Comparison of ENCODE assay signal across 13 cellular contexts in the genomic region with DNA sequence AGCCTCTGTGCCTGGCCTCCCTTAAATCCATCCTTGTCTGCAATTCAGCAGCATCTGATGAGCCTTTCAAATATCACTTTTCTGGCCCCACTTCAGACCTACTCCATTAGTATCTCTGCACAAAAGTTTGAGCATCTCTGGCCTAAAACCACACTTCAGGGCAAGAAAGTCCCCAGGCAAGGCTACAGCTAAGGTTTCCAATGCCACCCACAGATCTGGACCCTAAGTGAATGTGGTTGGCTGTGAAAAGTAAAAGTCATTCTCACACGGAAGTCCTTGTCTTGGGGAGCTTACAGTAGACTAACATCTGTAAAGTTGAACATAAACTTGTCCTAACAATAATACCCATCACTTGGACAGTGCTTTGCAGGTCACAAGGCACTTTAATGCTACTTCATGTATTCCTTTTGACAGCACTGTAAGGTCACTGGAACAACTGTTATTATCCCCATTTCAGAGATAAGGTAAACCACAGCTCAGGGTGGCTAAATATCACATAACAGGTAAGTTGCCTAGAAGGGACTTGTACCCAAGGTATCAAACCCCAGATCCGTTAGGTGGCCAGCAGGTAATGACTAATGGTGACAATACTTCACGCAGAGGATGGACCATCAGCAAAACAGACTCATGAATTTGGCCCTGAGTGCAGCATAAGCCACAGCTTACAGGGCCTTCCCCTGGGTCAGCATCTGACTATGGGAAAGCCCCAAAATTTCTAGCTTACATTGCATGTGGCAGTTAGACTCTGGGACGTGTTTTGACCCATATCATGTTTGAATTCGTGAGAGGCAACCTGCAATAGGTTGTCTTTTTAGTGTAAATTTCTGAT.
A peak's percentile ranks its signal among the peaks of the same experiment; 100 is the strongest.
DNase-seq lines count a peak whose midpoint lies in the region; ATAC-seq, FAIRE-seq and TF ChIP-seq lines count a peak whose summit lies in the region.
"Had no signal": no experiment of that assay in that cellular context is flagged by ENCODE, and none has a peak within 500 bp of the region (broad histone marks: within the 10 kb centered on the region; RNA-seq: fewer than 3 reads in every experiment).

No MANE protein-coding gene starts in this region.

- H3K9me3 Mint-ChIP-seq in activated naive CD4-positive, alpha-beta T cell treated with anti-CD3 and anti-CD28 coated beads, Interleukin-2, amount 50 U/mL, for 24 hours, result no peaks in the 10 kb centered on the region
- H3K9me3 Mint-ChIP-seq in activated naive CD4-positive, alpha-beta T cell treated with anti-CD3 and anti-CD28 coated beads, Interleukin-2, amount 10 ng/mL, durations not matched to agents 7 days and 5 days, result no peaks in the 10 kb centered on the region

- in situ Hi-C loops in brain microvascular endothelial cell (cut with HindIII; ENCODE audit: low pct_ligation_motif_present, low sequenced_read_pairs), result no loop called here

- peak overlapping the region; percentile 3 for H3K27ac Mint-ChIP-seq in activated naive CD4-positive, alpha-beta T cell treated with anti-CD3 and anti-CD28 coated beads, Interleukin-2, amount 50 U/mL, for 24 hours
- no peak overlapping the region for H3K27ac Mint-ChIP-seq in activated naive CD4-positive, alpha-beta T cell treated with anti-CD3 and anti-CD28 coated beads, Interleukin-2, amount 10 ng/mL, durations not matched to agents 7 days and 5 days

- H3K27ac ChIP-seq in gastroesophageal sphincter (no peak overlapping the region), brain microvascular endothelial cell (no peak overlapping the region)
- H3K27ac ChIP-seq: PC-9, WERI-Rb-1 had no signal

- H3K4me1 Mint-ChIP-seq in activated naive CD4-positive, alpha-beta T cell treated with anti-CD3 and anti-CD28 coated beads, Interleukin-2, amount 50 U/mL, for 24 hours, result no peaks in the 10 kb centered on the region
- H3K4me1 Mint-ChIP-seq in activated naive CD4-positive, alpha-beta T cell treated with anti-CD3 and anti-CD28 coated beads, Interleukin-2, amount 10 ng/mL, durations not matched to agents 7 days and 5 days, result no peaks in the 10 kb centered on the region

- H3K27me3 Mint-ChIP-seq in activated naive CD4-positive, alpha-beta T cell treated with anti-CD3 and anti-CD28 coated beads, Interleukin-2, amount 50 U/mL, for 24 hours, result no peaks in the 10 kb centered on the region
- no peaks in the 10 kb centered on the region for H3K27me3 Mint-ChIP-seq in activated naive CD4-positive, alpha-beta T cell treated with anti-CD3 and anti-CD28 coated beads, Interleukin-2, amount 10 ng/mL, durations not matched to agents 7 days and 5 days

- H3K36me3 ChIP-seq in gastroesophageal sphincter (peaks cover 0 to 11% of the 10 kb centered on the region in 2 donors), brain microvascular endothelial cell (replicated peaks) (no peaks in the 10 kb centered on the region)
- H3K36me3 ChIP-seq: WERI-Rb-1 had no signal

- 51 to 73% methylated on average over 2 to 4 of the region's 5 CpGs for WGBS in gastroesophageal sphincter (ENCODE audit: low coverage in 1 of 2), 2 donors

- H3K9me3 ChIP-seq in gastroesophageal sphincter, result no peaks in the 10 kb centered on the region

- FAIRE-seq in frontal cortex (lab: Jason Lieb, UNC), result no peak

- no peak overlapping the region for H3K4me3 ChIP-seq in gastroesophageal sphincter
- H3K4me3 ChIP-seq in brain microvascular endothelial cell (ENCODE audit: low read depth, low read length), result no peak overlapping the region
- H3K4me3 ChIP-seq: dorsolateral prefrontal cortex, PC-9 had no signal

- TF ChIP-seq EP300 in gastroesophageal sphincter (IDR thresholded peaks at IDR 0.05), result no peak

- no peak for DNase-seq in activated naive CD4-positive, alpha-beta T cell treated with anti-CD3 and anti-CD28 coated beads, Interleukin-2, amount 10 ng/mL, durations not matched to agents 7 days and 5 days
- DNase-seq in brain microvascular endothelial cell (no peak), frontal cortex (ENCODE audit: low spot score in 2 of 2) (no peak), RKO (ENCODE audit: low spot score) (no peak)
- DNase-seq: activated naive CD4-positive, alpha-beta T cell treated with Interleukin-2 at 50 U/mL for 16 hours; dorsolateral prefrontal cortex; NCI-H1105 treated with DMSO at 0.1 percent for 48 hours; PC-9; WERI-Rb-1 had no signal

- H3K36me3 Mint-ChIP-seq in activated naive CD4-positive, alpha-beta T cell treated with anti-CD3 and anti-CD28 coated beads, Interleukin-2, amount 50 U/mL, for 24 hours, result no peaks in the 10 kb centered on the region
- no peaks in the 10 kb centered on the region for H3K36me3 Mint-ChIP-seq in activated naive CD4-positive, alpha-beta T cell treated with anti-CD3 and anti-CD28 coated beads, Interleukin-2, amount 10 ng/mL, durations not matched to agents 7 days and 5 days

- CTCF ChIA-PET in activated naive CD4-positive, alpha-beta T cell treated with anti-CD3 and anti-CD28 coated beads, Interleukin-2, amount 10 ng/mL, durations not matched to agents 7 days and 5 days (lab: Charles Lee), result interaction anchor here (1.1 kb wide), 1 partner anchor 13 kb away, joined by 3 read pairs; no protein-coding TSS in a partner anchor

- H3K27me3 ChIP-seq in gastroesophageal sphincter, result no peaks in the 10 kb centered on the region
- no peaks in the 10 kb centered on the region for H3K27me3 ChIP-seq in brain microvascular endothelial cell (replicated peaks)
- H3K27me3 ChIP-seq: dorsolateral prefrontal cortex had no signal

- H3K4me1 ChIP-seq in gastroesophageal sphincter, result no peaks in the 10 kb centered on the region

- H3K4me3 Mint-ChIP-seq in activated naive CD4-positive, alpha-beta T cell treated with anti-CD3 and anti-CD28 coated beads, Interleukin-2, amount 50 U/mL, for 24 hours, result no peak overlapping the region
- no peak overlapping the region for H3K4me3 Mint-ChIP-seq in activated naive CD4-positive, alpha-beta T cell treated with anti-CD3 and anti-CD28 coated beads, Interleukin-2, amount 10 ng/mL, durations not matched to agents 7 days and 5 days

- TF ChIP-seq POLR2A in gastroesophageal sphincter (IDR thresholded peaks at IDR 0.05), result no peak

- no peak for TF ChIP-seq CTCF in gastroesophageal sphincter (IDR thresholded peaks at IDR 0.05)
- TF ChIP-seq CTCF in brain microvascular endothelial cell (IDR thresholded peaks at IDR 0.05; ENCODE audit: low read depth, low read length, missing control alignments), result no peak

- ATAC-seq in GM21723 (IDR thresholded peaks at IDR 0.05; ENCODE audit: unreplicated experiment) (peak; percentile 94), HG03196 (IDR thresholded peaks at IDR 0.05; ENCODE audit: unreplicated experiment) (peak; percentile 64), gastroesophageal sphincter (no peak)
